ENCODE assay signal across 1 cellular context in genomic region chr6:87155272-87155919, GRCh38.
TF ChIP-seq lines count a peak whose summit lies in the region.

ZNF292 (plus strand) TSS chr6:87155565; CDS start chr6:87155592, 27 bp downstream.

TF ChIP-seq in K562, 482 proteins besides CTCF, POLR2A, EP300 and RAD21 (continued from another document and continues in another):
- TF ChIP-seq, protein P1, sequence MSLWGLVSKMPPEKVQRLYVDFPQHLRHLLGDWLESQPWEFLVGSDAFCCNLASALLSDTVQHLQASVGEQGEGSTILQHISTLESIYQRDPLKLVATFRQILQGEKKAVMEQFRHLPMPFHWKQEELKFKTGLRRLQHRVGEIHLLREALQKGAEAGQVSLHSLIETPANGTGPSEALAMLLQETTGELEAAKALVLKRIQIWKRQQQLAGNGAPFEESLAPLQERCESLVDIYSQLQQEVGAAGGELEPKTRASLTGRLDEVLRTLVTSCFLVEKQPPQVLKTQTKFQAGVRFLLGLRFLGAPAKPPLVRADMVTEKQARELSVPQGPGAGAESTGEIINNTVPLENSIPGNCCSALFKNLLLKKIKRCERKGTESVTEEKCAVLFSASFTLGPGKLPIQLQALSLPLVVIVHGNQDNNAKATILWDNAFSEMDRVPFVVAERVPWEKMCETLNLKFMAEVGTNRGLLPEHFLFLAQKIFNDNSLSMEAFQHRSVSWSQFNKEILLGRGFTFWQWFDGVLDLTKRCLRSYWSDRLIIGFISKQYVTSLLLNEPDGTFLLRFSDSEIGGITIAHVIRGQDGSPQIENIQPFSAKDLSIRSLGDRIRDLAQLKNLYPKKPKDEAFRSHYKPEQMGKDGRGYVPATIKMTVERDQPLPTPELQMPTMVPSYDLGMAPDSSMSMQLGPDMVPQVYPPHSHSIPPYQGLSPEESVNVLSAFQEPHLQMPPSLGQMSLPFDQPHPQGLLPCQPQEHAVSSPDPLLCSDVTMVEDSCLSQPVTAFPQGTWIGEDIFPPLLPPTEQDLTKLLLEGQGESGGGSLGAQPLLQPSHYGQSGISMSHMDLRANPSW (CRISPR knock-in tag; IDR thresholded peaks at IDR 0.05): no peak; the same call in 1 of the 2 replicates
- TF ChIP-seq ZNF695 (CRISPR knock-in tag; IDR thresholded peaks at IDR 0.05) (no peak), MCM5 (IDR thresholded peaks at IDR 0.05; ENCODE audit: low read depth) (no peak), ZNF174 (CRISPR knock-in tag; IDR thresholded peaks at IDR 0.05) (0 out of 2 replicates have a peak, but pooled peaks have one; percentile 44), DPF2 (IDR thresholded peaks at IDR 0.05) (peak; percentile 66; the same call in 1 of the 2 replicates), HDAC8 (tag; IDR thresholded peaks at IDR 0.05) (no peak), MTA2 (IDR thresholded peaks at IDR 0.05; ENCODE audit: low read depth) (0 out of 2 replicates have a peak, but pooled peaks have one; percentile 5), RBM17 (IDR thresholded peaks at IDR 0.05; ENCODE audit: borderline replicate concordance, low read depth, low read length) (no peak), ATF2 (CRISPR knock-in tag; IDR thresholded peaks at IDR 0.05) (no peak), MYBL2 (IDR thresholded peaks at IDR 0.05; ENCODE audit: low read depth) (0 out of 2 replicates have a peak, but pooled peaks have one; percentile 25), MYBL2 (CRISPR knock-in tag; IDR thresholded peaks at IDR 0.05; ENCODE audit: borderline replicate concordance) (no peak), GABPB1 (CRISPR knock-in tag; IDR thresholded peaks at IDR 0.05) (peak; percentile 80), POU5F1 (IDR thresholded peaks at IDR 0.05; ENCODE audit: borderline replicate concordance, low read depth, low read length, partially characterized antibody) (no peak), ESRRB (CRISPR knock-in tag; IDR thresholded peaks at IDR 0.05; ENCODE audit: borderline replicate concordance) (no peak), CGGBP1 (CRISPR knock-in tag; IDR thresholded peaks at IDR 0.05) (no peak), CHD4 (IDR thresholded peaks at IDR 0.05; ENCODE audit: insufficient read depth, insufficient replicate concordance, low read depth, low read length, poor library complexity, severe bottlenecking) (no peak), HDAC3 (IDR thresholded peaks at IDR 0.05; ENCODE audit: borderline replicate concordance, partially characterized antibody) (no peak), KDM2B (CRISPR knock-in tag; IDR thresholded peaks at IDR 0.05) (peak; percentile 38; the same call in 1 of the 2 replicates), GTF2B (IDR thresholded peaks at IDR 0.05; ENCODE audit: extremely low read depth, insufficient read length) (no peak), SRF (CRISPR knock-in tag; IDR thresholded peaks at IDR 0.05) (peak in 1 of 2 experiments; percentile 52; a peak in 1 of 4 replicates), KAT7 (CRISPR knock-in tag; IDR thresholded peaks at IDR 0.05; ENCODE audit: borderline replicate concordance) (peak; percentile 89; the same call in 1 of the 2 replicates), PURB (CRISPR knock-in tag; IDR thresholded peaks at IDR 0.05; ENCODE audit: low read depth) (no peak), ID3 (CRISPR knock-in tag; IDR thresholded peaks at IDR 0.05) (no peak), ID3 (tag; IDR thresholded peaks at IDR 0.05) (no peak), U2AF1 (optimal IDR thresholded peaks at IDR 0.05; ENCODE audit: low read depth, low read length) (peak; percentile 57), ZNF175 (CRISPR knock-in tag; IDR thresholded peaks at IDR 0.05; ENCODE audit: low read depth) (no peak), SOX6 (IDR thresholded peaks at IDR 0.05) (peak; percentile 99), ZNF140 (CRISPR knock-in tag; IDR thresholded peaks at IDR 0.05) (no peak), GABPA (tag; conservative IDR thresholded peaks at IDR 0.05; ENCODE audit: low read depth) (0 out of 2 replicates have a peak, but pooled peaks have one; percentile 62), ARID3B (CRISPR knock-in tag; IDR thresholded peaks at IDR 0.05; ENCODE audit: borderline replicate concordance) (no peak), MAX (CRISPR knock-in tag; IDR thresholded peaks at IDR 0.05) (peak; percentile 100), KLF10 (CRISPR knock-in tag; IDR thresholded peaks at IDR 0.05) (no peak), ZNF696 (CRISPR knock-in tag; conservative IDR thresholded peaks at IDR 0.05) (no peak), TBP (optimal IDR thresholded peaks at IDR 0.05; ENCODE audit: low read depth, low read length) (peak; percentile 57), POLR2AphosphoS2 (IDR thresholded peaks at IDR 0.05; ENCODE audit: low read length) (no peak), ZNF347 (CRISPR knock-in tag; IDR thresholded peaks at IDR 0.05; ENCODE audit: low read depth) (no peak), MYNN (IDR thresholded peaks at IDR 0.05) (no peak), MYNN (CRISPR knock-in tag; IDR thresholded peaks at IDR 0.05) (no peak), JUNB (CRISPR knock-in tag; conservative IDR thresholded peaks at IDR 0.05) (0 out of 2 replicates have a peak, but pooled peaks have one; percentile 33), POLR2AphosphoS5 (IDR thresholded peaks at IDR 0.05; ENCODE audit: control insufficient read depth, insufficient read depth, low read depth, low read length) (peak; percentile 47), HDAC6 (IDR thresholded peaks at IDR 0.05; ENCODE audit: low read depth, low read length) (no peak), MNT (conservative IDR thresholded peaks at IDR 0.05) (peak; percentile 99)
- TF ChIP-seq, protein P2, sequence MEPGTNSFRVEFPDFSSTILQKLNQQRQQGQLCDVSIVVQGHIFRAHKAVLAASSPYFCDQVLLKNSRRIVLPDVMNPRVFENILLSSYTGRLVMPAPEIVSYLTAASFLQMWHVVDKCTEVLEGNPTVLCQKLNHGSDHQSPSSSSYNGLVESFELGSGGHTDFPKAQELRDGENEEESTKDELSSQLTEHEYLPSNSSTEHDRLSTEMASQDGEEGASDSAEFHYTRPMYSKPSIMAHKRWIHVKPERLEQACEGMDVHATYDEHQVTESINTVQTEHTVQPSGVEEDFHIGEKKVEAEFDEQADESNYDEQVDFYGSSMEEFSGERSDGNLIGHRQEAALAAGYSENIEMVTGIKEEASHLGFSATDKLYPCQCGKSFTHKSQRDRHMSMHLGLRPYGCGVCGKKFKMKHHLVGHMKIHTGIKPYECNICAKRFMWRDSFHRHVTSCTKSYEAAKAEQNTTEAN (CRISPR knock-in tag; IDR thresholded peaks at IDR 0.05): 0 out of 2 replicates have a peak, but pooled peaks have one; percentile 34
- TF ChIP-seq, protein P3, sequence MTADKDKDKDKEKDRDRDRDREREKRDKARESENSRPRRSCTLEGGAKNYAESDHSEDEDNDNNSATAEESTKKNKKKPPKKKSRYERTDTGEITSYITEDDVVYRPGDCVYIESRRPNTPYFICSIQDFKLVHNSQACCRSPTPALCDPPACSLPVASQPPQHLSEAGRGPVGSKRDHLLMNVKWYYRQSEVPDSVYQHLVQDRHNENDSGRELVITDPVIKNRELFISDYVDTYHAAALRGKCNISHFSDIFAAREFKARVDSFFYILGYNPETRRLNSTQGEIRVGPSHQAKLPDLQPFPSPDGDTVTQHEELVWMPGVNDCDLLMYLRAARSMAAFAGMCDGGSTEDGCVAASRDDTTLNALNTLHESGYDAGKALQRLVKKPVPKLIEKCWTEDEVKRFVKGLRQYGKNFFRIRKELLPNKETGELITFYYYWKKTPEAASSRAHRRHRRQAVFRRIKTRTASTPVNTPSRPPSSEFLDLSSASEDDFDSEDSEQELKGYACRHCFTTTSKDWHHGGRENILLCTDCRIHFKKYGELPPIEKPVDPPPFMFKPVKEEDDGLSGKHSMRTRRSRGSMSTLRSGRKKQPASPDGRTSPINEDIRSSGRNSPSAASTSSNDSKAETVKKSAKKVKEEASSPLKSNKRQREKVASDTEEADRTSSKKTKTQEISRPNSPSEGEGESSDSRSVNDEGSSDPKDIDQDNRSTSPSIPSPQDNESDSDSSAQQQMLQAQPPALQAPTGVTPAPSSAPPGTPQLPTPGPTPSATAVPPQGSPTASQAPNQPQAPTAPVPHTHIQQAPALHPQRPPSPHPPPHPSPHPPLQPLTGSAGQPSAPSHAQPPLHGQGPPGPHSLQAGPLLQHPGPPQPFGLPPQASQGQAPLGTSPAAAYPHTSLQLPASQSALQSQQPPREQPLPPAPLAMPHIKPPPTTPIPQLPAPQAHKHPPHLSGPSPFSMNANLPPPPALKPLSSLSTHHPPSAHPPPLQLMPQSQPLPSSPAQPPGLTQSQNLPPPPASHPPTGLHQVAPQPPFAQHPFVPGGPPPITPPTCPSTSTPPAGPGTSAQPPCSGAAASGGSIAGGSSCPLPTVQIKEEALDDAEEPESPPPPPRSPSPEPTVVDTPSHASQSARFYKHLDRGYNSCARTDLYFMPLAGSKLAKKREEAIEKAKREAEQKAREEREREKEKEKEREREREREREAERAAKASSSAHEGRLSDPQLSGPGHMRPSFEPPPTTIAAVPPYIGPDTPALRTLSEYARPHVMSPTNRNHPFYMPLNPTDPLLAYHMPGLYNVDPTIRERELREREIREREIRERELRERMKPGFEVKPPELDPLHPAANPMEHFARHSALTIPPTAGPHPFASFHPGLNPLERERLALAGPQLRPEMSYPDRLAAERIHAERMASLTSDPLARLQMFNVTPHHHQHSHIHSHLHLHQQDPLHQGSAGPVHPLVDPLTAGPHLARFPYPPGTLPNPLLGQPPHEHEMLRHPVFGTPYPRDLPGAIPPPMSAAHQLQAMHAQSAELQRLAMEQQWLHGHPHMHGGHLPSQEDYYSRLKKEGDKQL (CRISPR knock-in tag; IDR thresholded peaks at IDR 0.05; ENCODE audit: borderline replicate concordance): 0 out of 2 replicates have a peak, but pooled peaks have one; percentile 49
- TF ChIP-seq, protein P4, sequence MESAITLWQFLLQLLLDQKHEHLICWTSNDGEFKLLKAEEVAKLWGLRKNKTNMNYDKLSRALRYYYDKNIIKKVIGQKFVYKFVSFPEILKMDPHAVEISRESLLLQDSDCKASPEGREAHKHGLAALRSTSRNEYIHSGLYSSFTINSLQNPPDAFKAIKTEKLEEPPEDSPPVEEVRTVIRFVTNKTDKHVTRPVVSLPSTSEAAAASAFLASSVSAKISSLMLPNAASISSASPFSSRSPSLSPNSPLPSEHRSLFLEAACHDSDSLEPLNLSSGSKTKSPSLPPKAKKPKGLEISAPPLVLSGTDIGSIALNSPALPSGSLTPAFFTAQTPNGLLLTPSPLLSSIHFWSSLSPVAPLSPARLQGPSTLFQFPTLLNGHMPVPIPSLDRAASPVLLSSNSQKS (CRISPR knock-in tag; IDR thresholded peaks at IDR 0.05): no peak
- TF ChIP-seq, protein P5, sequence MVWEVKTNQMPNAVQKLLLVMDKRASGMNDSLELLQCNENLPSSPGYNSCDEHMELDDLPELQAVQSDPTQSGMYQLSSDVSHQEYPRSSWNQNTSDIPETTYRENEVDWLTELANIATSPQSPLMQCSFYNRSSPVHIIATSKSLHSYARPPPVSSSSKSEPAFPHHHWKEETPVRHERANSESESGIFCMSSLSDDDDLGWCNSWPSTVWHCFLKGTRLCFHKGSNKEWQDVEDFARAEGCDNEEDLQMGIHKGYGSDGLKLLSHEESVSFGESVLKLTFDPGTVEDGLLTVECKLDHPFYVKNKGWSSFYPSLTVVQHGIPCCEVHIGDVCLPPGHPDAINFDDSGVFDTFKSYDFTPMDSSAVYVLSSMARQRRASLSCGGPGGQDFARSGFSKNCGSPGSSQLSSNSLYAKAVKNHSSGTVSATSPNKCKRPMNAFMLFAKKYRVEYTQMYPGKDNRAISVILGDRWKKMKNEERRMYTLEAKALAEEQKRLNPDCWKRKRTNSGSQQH (CRISPR knock-in tag; IDR thresholded peaks at IDR 0.05): no peak
